8 cellular contexts compared by ENCODE assay signal in genomic region chr1:181134543-181135461, GRCh38. TPM values are rescaled to one million over a fixed set of nuclear protein-coding genes. Genes with fewer than 3 reads are reported as not detected.
DNase-seq lines count a peak whose midpoint lies in the region; ATAC-seq and TF ChIP-seq lines count a peak whose summit lies in the region.
"Had no signal": no experiment of that assay in that cellular context is flagged by ENCODE, and none has a peak within 500 bp of the region (broad histone marks: within the 10 kb centered on the region; RNA-seq: fewer than 3 reads in every experiment).

No MANE protein-coding gene starts in this region.

- H3K27me3 ChIP-seq in HUES6 (ENCODE audit: control insufficient read depth, insufficient read depth, low read length) (no peaks in the 10 kb centered on the region; the same call in 1 of the 2 replicates), endodermal cell (ENCODE audit: control insufficient read depth, insufficient read depth, low read length, poor library complexity, severe bottlenecking) (peaks cover 9% of the 10 kb centered on the region)

- peak; percentile 87 for DNase-seq in GM03348 (ENCODE audit: low spot score)
- peak; percentile 56 for DNase-seq in GM20000 (ENCODE audit: low spot score)
- DNase-seq in SKM-1 (lab: John Stamatoyannopoulos, UW; ENCODE audit: unreplicated experiment): peak; percentile 76
- no peak for DNase-seq in endodermal cell
- DNase-seq in natural killer cell treated with Interleukin-12 subunit alpha and Interleukin-12 subunit beta and Interleukin-15 and Interleukin-18, amount 100 ng/mL, for 72 hours (ENCODE audit: low spot score): no peak

- WGBS in endodermal cell (ENCODE audit: insufficient coverage in 1 of 2, insufficient read length in 1 of 2), 2 experiments: 92 to 93% methylated on average over 11 to 17 of the region's 17 CpGs

- H3K4me3 Mint-ChIP-seq in endodermal cell: no peak overlapping the region
- H3K4me3 Mint-ChIP-seq in natural killer cell treated with Interleukin-12 subunit alpha and Interleukin-12 subunit beta and Interleukin-15 and Interleukin-18, amount 100 ng/mL, for 72 hours: peak overlapping the region; percentile 88

- no peak for TF ChIP-seq CTCF in GM20000 (IDR thresholded peaks at IDR 0.05; ENCODE audit: extremely low read depth, missing control alignments)
- TF ChIP-seq CTCF in endodermal cell (conservative IDR thresholded peaks at IDR 0.05): no peak

- no peaks in the 10 kb centered on the region for H3K36me3 Mint-ChIP-seq in endodermal cell (ENCODE audit: low read depth)
- H3K36me3 Mint-ChIP-seq in natural killer cell treated with Interleukin-12 subunit alpha and Interleukin-12 subunit beta and Interleukin-15 and Interleukin-18, amount 100 ng/mL, for 72 hours: no peaks in the 10 kb centered on the region

- H3K9ac ChIP-seq in HUES6 (ENCODE audit: low read length) (peak overlapping the region; percentile 71), endodermal cell (ENCODE audit: extremely low read depth, low read length, poor library complexity, severe bottlenecking) (no peak overlapping the region)

- peak; percentile 69 to 73 for ATAC-seq in natural killer cell treated with Interleukin-12 subunit alpha and Interleukin-12 subunit beta and Interleukin-15 and Interleukin-18, amount 100 ng/mL, for 72 hours
- ATAC-seq in GM21367 (IDR thresholded peaks at IDR 0.05; ENCODE audit: unreplicated experiment): no peak

- H3K4me3 ChIP-seq in HUES6 (ENCODE audit: low read depth, low read length) (no peak overlapping the region), endodermal cell (ENCODE audit: low read length) (no peak overlapping the region)
- H3K4me3 ChIP-seq: cardiac muscle cell had no signal

- peaks cover 40% of the 10 kb centered on the region for H3K4me1 Mint-ChIP-seq in endodermal cell
- H3K4me1 Mint-ChIP-seq in natural killer cell treated with Interleukin-12 subunit alpha and Interleukin-12 subunit beta and Interleukin-15 and Interleukin-18, amount 100 ng/mL, for 72 hours (ENCODE audit: low read depth in 2 of 2): peaks cover 64 to 66% of the 10 kb centered on the region in 2 donors

- H3K4me1 ChIP-seq in HUES6 (ENCODE audit: control insufficient read depth, insufficient read depth, low read length): peaks cover 39% of the 10 kb centered on the region
- peaks cover 15% of the 10 kb centered on the region for H3K4me1 ChIP-seq in endodermal cell (ENCODE audit: control insufficient read depth, insufficient read depth, low read length)

- H3K27ac ChIP-seq in HUES6 (ENCODE audit: low read depth, low read length): peak overlapping the region; percentile 67
- H3K27ac ChIP-seq in endodermal cell (ENCODE audit: low read depth, low read length): peak overlapping the region; percentile 22
- H3K27ac ChIP-seq: cardiac muscle cell had no signal

- H3K27ac Mint-ChIP-seq in endodermal cell: peak overlapping the region; percentile 74
- H3K27ac Mint-ChIP-seq in natural killer cell treated with Interleukin-12 subunit alpha and Interleukin-12 subunit beta and Interleukin-15 and Interleukin-18, amount 100 ng/mL, for 72 hours: peak overlapping the region; percentile 76 to 83

- no peaks in the 10 kb centered on the region for H3K9me3 Mint-ChIP-seq in endodermal cell
- no peaks in the 10 kb centered on the region for H3K9me3 Mint-ChIP-seq in natural killer cell treated with Interleukin-12 subunit alpha and Interleukin-12 subunit beta and Interleukin-15 and Interleukin-18, amount 100 ng/mL, for 72 hours

- peaks cover 26% of the 10 kb centered on the region for H3K27me3 Mint-ChIP-seq in endodermal cell (ENCODE audit: insufficient read depth)
- peaks cover 0 to 6% of the 10 kb centered on the region in 2 donors for H3K27me3 Mint-ChIP-seq in natural killer cell treated with Interleukin-12 subunit alpha and Interleukin-12 subunit beta and Interleukin-15 and Interleukin-18, amount 100 ng/mL, for 72 hours

- H3K36me3 ChIP-seq in HUES6 (ENCODE audit: control insufficient read depth, insufficient read depth, low read length) (no peaks in the 10 kb centered on the region), endodermal cell (ENCODE audit: control insufficient read depth, insufficient read depth, low read length) (no peaks in the 10 kb centered on the region)
- H3K36me3 ChIP-seq: cardiac muscle cell had no signal

- no peaks in the 10 kb centered on the region for H3K9me3 ChIP-seq in HUES6 (ENCODE audit: control insufficient read depth, insufficient read depth, low read depth, low read length)
- no peaks in the 10 kb centered on the region for H3K9me3 ChIP-seq in endodermal cell (ENCODE audit: control insufficient read depth, low read length)

RNA-seq across cellular contexts. Expression of gene IER5, which starts 46.3 kb away (rescaled TPM):
- total RNA-seq in endodermal cell: 10 to 100 TPM; 13.2 to 21.2 TPM
- polyA plus RNA-seq in endodermal cell (2013, experiment 1 of 2): 16.8 TPM
- 18.5 TPM for polyA plus RNA-seq in endodermal cell (2013, experiment 2 of 2)
- total RNA-seq in natural killer cell treated with Interleukin-12 subunit alpha and Interleukin-12 subunit beta and Interleukin-15 and Interleukin-18, amount 100 ng/mL, for 72 hours: 10 to 100 TPM; 57.1 to 91.7 TPM

Comparison
In these comparisons a context has a peak if more than half of its experiments do, and no peak if none do; other contexts are left out.
1. DNase-seq: peak in GM03348 (single experiment), GM20000 (single experiment) and SKM-1 (single experiment); none in endodermal cell (single experiment) and natural killer cell treated with Interleukin-12 subunit alpha and Interleukin-12 subunit beta and Interleukin-15 and Interleukin-18, amount 100 ng/mL, for 72 hours (single experiment).